2 cellular contexts compared by ENCODE assay signal in the genomic region with DNA sequence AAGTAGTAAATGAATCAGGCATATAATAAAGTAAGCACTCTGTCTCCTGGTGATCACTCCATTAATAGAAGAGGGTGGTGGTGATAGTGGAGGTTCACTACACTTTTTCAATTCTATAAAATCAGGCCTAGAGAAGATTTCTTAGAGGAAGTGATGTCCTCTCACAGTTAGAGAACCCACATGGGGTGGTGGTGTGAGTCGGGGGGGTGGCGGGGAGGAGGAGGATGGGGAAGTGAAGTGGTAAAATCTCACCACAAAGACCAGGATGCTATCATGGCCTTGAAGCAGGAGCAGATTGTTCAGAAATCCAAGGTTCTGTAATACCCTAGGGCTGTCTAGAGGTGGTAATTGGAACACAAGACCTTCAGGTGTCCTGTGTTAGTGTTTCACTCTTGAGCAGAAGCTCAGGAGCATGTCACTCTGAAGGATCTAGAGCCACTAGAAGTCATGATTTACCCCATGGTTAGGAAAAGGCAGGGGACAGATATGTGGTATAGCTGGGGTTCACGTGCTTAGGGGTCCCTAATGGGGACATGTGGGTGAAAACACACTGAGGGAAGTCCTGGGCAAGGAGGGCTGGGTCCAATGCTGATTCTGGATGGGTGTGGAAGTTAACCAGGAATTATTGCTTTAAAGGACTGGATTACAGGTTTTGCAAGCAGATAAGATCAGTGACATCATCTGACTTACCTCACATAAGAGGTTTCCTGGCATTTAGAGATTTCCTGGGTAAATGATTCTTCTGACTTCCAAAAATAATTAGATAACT.
TF ChIP-seq lines count a peak whose summit lies in the region.

No MANE protein-coding gene starts in this region.

TF ChIP-seq in SK-N-SH treated with all-trans-retinoic acid at 6 μM for 48 hours, 23 proteins besides CTCF, POLR2A, EP300 and RAD21 (continued from another document):
- TF ChIP-seq, protein P1, sequence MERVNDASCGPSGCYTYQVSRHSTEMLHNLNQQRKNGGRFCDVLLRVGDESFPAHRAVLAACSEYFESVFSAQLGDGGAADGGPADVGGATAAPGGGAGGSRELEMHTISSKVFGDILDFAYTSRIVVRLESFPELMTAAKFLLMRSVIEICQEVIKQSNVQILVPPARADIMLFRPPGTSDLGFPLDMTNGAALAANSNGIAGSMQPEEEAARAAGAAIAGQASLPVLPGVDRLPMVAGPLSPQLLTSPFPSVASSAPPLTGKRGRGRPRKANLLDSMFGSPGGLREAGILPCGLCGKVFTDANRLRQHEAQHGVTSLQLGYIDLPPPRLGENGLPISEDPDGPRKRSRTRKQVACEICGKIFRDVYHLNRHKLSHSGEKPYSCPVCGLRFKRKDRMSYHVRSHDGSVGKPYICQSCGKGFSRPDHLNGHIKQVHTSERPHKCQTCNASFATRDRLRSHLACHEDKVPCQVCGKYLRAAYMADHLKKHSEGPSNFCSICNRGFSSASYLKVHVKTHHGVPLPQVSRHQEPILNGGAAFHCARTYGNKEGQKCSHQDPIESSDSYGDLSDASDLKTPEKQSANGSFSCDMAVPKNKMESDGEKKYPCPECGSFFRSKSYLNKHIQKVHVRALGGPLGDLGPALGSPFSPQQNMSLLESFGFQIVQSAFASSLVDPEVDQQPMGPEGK (CRISPR knock-in tag; IDR thresholded peaks at IDR 0.05; ENCODE audit: borderline replicate concordance) = peak; percentile 28; the same call in 1 of the 2 replicates
- TF ChIP-seq TCF4 (CRISPR knock-in tag; IDR thresholded peaks at IDR 0.05; ENCODE audit: borderline replicate concordance) (no peak), OSR1 (CRISPR knock-in tag; IDR thresholded peaks at IDR 0.05) (no peak)

TF ChIP-seq in SK-N-SH, 30 proteins besides CTCF, POLR2A, EP300 and RAD21 (continued from another document):
- TF ChIP-seq, protein P2, sequence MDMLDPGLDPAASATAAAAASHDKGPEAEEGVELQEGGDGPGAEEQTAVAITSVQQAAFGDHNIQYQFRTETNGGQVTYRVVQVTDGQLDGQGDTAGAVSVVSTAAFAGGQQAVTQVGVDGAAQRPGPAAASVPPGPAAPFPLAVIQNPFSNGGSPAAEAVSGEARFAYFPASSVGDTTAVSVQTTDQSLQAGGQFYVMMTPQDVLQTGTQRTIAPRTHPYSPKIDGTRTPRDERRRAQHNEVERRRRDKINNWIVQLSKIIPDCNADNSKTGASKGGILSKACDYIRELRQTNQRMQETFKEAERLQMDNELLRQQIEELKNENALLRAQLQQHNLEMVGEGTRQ (IDR thresholded peaks at IDR 0.05; ENCODE audit: borderline replicate concordance, low read depth, low read length) = no peak
- TF ChIP-seq EZH2phosphoT487 (IDR thresholded peaks at IDR 0.05; ENCODE audit: borderline replicate concordance, low read depth) (no peak), JUND (IDR thresholded peaks at IDR 0.05) (no peak), YY1 (IDR thresholded peaks at IDR 0.05; ENCODE audit: low read depth) (no peak), SIN3A (IDR thresholded peaks at IDR 0.05; ENCODE audit: borderline replicate concordance, low read depth, low read length) (no peak), MXI1 (IDR thresholded peaks at IDR 0.05; ENCODE audit: low read depth, low read length) (no peak), TEAD4 (IDR thresholded peaks at IDR 0.05; ENCODE audit: borderline replicate concordance, insufficient read depth) (no peak), FOXM1 (IDR thresholded peaks at IDR 0.05; ENCODE audit: low read depth) (no peak)
- TF ChIP-seq, protein P3, sequence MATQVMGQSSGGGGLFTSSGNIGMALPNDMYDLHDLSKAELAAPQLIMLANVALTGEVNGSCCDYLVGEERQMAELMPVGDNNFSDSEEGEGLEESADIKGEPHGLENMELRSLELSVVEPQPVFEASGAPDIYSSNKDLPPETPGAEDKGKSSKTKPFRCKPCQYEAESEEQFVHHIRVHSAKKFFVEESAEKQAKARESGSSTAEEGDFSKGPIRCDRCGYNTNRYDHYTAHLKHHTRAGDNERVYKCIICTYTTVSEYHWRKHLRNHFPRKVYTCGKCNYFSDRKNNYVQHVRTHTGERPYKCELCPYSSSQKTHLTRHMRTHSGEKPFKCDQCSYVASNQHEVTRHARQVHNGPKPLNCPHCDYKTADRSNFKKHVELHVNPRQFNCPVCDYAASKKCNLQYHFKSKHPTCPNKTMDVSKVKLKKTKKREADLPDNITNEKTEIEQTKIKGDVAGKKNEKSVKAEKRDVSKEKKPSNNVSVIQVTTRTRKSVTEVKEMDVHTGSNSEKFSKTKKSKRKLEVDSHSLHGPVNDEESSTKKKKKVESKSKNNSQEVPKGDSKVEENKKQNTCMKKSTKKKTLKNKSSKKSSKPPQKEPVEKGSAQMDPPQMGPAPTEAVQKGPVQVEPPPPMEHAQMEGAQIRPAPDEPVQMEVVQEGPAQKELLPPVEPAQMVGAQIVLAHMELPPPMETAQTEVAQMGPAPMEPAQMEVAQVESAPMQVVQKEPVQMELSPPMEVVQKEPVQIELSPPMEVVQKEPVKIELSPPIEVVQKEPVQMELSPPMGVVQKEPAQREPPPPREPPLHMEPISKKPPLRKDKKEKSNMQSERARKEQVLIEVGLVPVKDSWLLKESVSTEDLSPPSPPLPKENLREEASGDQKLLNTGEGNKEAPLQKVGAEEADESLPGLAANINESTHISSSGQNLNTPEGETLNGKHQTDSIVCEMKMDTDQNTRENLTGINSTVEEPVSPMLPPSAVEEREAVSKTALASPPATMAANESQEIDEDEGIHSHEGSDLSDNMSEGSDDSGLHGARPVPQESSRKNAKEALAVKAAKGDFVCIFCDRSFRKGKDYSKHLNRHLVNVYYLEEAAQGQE (IDR thresholded peaks at IDR 0.05; ENCODE audit: low read depth, low read length) = no peak
